ENCODE assay signal across 28 cellular contexts in the genomic region with DNA sequence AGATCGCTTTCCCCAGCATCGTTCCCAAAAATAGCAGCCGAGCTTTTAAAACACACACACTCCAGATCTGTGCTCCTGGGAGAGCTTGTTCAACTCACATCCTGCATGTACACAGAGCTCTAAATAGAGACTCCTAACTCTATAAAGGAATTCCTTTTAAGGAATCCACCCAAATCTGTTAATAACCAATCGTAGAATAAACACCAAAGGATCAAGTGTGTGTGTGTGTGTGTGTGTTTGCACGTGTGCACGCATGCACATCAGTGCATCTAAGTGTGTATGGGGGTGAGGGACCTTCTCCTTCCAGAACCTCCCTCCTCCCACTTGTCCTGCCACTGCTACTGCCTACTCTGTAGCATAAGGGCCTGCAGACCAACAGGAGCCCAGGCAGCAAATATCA. TPM values are rescaled to one million over a fixed set of nuclear protein-coding genes. Genes with fewer than 3 reads are reported as not detected.
DNase-seq lines count a peak whose midpoint lies in the region; ATAC-seq and TF ChIP-seq lines count a peak whose summit lies in the region.
"Had no signal": no experiment of that assay in that cellular context is flagged by ENCODE, and none has a peak within 500 bp of the region (broad histone marks: within the 10 kb centered on the region; RNA-seq: fewer than 3 reads in every experiment).

No MANE protein-coding gene starts in this region.

- no peak overlapping the region for H2AFZ ChIP-seq in DND-41 (ENCODE audit: low read depth, low read length)

- H3K9ac ChIP-seq in DND-41 (ENCODE audit: low read depth, low read length) (no peak overlapping the region), stomach smooth muscle (ENCODE audit: low read length in 2 of 2) (no peak overlapping the region)
- H3K9ac ChIP-seq: BLaER1, KMS-11 had no signal

- H3K36me3 ChIP-seq in DND-41 (ENCODE audit: insufficient read depth, low read length) = no peaks in the 10 kb centered on the region
- no peaks in the 10 kb centered on the region for H3K36me3 ChIP-seq in left lung
- no peaks in the 10 kb centered on the region for H3K36me3 ChIP-seq in stomach smooth muscle (ENCODE audit: control insufficient read depth in 2 of 2, insufficient read depth in 2 of 2, low read length in 2 of 2)
- H3K36me3 ChIP-seq: BLaER1, SJCRH30 had no signal

- H3K4me3 ChIP-seq in DND-41 (ENCODE audit: low read depth in 1 of 2, low read length in 2 of 2) (no peak overlapping the region), coronary artery (no peak overlapping the region), left lung (no peak overlapping the region), stomach smooth muscle (ENCODE audit: low read length in 2 of 2) (no peak overlapping the region)
- H3K4me3 ChIP-seq: BLaER1, SJCRH30, testis had no signal

- intact Hi-C loops in left lung (cut with DNase I) = no loop called here

- DNase-seq in DND-41 (no peak), coronary artery (ENCODE audit: low spot score) (no peak), left lung (no peak), putamen (ENCODE audit: low spot score) (no peak)
- DNase-seq: ACHN; activated CD4-positive, alpha-beta T cell treated with anti-CD3 and anti-CD28 coated beads, Interleukin-2, amount 50 U/mL, for 4 hours; activated CD8-positive, alpha-beta memory T cell treated with anti-CD3 and anti-CD28 coated beads, Interleukin-2, amount 50 U/mL, for 48 hours; amygdala; cortex of kidney; DMS53; foreskin keratinocyte; GDM1; hippocampal formation; left colon; NCI-H1417 treated with DMSO at 0.1 percent for 48 hours; NCI-H2081 treated with DMSO at 0.1 percent for 48 hours; NCI-H226; nephron progenitor cell; SJCRH30; stimulated activated CD4-positive, alpha-beta T cell treated with anti-CD3 and anti-CD28 coated beads, Interleukin-4, amount 100 ng/mL, for 24 hours; testis had no signal

- H3K79me2 ChIP-seq in DND-41 (ENCODE audit: insufficient read depth, low read length) = no peaks in the 10 kb centered on the region

- H3K9me3 ChIP-seq in DND-41 (ENCODE audit: insufficient read depth, low read length, severe bottlenecking) (peaks cover 12% of the 10 kb centered on the region), left lung (no peaks in the 10 kb centered on the region), stomach smooth muscle (ENCODE audit: control insufficient read depth in 2 of 2, low read length in 2 of 2) (no peaks in the 10 kb centered on the region)
- H3K9me3 ChIP-seq: SJCRH30, testis had no signal

- H3K4me1 ChIP-seq in DND-41 (ENCODE audit: insufficient read depth, low read length) = peaks cover 58% of the 10 kb centered on the region
- H3K4me1 ChIP-seq in left lung = peaks cover 0 to 12% of the 10 kb centered on the region in 2 donors
- H3K4me1 ChIP-seq in stomach smooth muscle (ENCODE audit: control insufficient read depth, insufficient read depth, low read length) = peaks cover 16% of the 10 kb centered on the region
- H3K4me1 ChIP-seq: foreskin keratinocyte, SJCRH30, testis had no signal

- H4K20me1 ChIP-seq in DND-41 (ENCODE audit: insufficient read depth, low read length) = no peaks in the 10 kb centered on the region
- H4K20me1 ChIP-seq: BLaER1 had no signal

- peak overlapping the region; percentile 55 for H3K27ac ChIP-seq in DND-41 (ENCODE audit: low read length)
- H3K27ac ChIP-seq in coronary artery = peak overlapping the region; percentile 35 to 45
- peak overlapping the region in 1 of 2 donors; percentile 28 for H3K27ac ChIP-seq in left lung
- H3K27ac ChIP-seq in stomach smooth muscle (ENCODE audit: low read length) = peak overlapping the region; percentile 60
- H3K27ac ChIP-seq: BLaER1, foreskin keratinocyte, KMS-11, SJCRH30, testis had no signal

- H3K4me2 ChIP-seq in DND-41 (ENCODE audit: insufficient read depth, low read length) = no peak overlapping the region
- H3K4me2 ChIP-seq: BLaER1, KMS-11 had no signal

- TF ChIP-seq CTCF in DND-41 (IDR thresholded peaks at IDR 0.05; ENCODE audit: borderline replicate concordance, extremely low read depth, low read length, poor library complexity, severe bottlenecking) (no peak), coronary artery (IDR thresholded peaks at IDR 0.05) (no peak), left lung (IDR thresholded peaks at IDR 0.05) (no peak)

- no peaks in the 10 kb centered on the region for H3K27me3 ChIP-seq in DND-41 (ENCODE audit: insufficient read depth, low read length, poor library complexity)
- H3K27me3 ChIP-seq in left lung = no peaks in the 10 kb centered on the region
- no peaks in the 10 kb centered on the region for H3K27me3 ChIP-seq in stomach smooth muscle (ENCODE audit: control insufficient read depth in 1 of 2, insufficient read depth in 2 of 2, low read length in 2 of 2)
- H3K27me3 ChIP-seq: BLaER1, foreskin keratinocyte, SJCRH30, testis had no signal

- ATAC-seq in DND-41 (ENCODE audit: insufficient read depth, low read depth) = no peak
- peak; percentile 15 for ATAC-seq in left lung
- ATAC-seq in GM19035 (IDR thresholded peaks at IDR 0.05; ENCODE audit: unreplicated experiment) = no peak
- ATAC-seq in SK-N-SH treated with all-trans-retinoic acid at 6 μM for 48 hours = no peak
- ATAC-seq: activated T-helper 17 cell treated with anti-CD3 and anti-CD28 coated beads, Interleukin-2, amount 50 U/mL, for 72 hours; foreskin keratinocyte; stimulated activated memory B cell treated with anti-CD40 and anti-IgM and Interleukin-4, amounts not matched to agents 10 μg/mL and 1 μg/mL and 100 μg/mL, for 72 hours had no signal

TF ChIP-seq in SK-N-SH treated with all-trans-retinoic acid at 6 μM for 48 hours, 23 proteins besides CTCF, POLR2A, EP300 and RAD21 (continues in another document):
- TF ChIP-seq PPARA (CRISPR knock-in tag; IDR thresholded peaks at IDR 0.05; ENCODE audit: borderline replicate concordance) = no peak
- no peak for TF ChIP-seq TSHZ2 (CRISPR knock-in tag; IDR thresholded peaks at IDR 0.05)
- no peak for TF ChIP-seq POU6F1 (CRISPR knock-in tag; IDR thresholded peaks at IDR 0.05; ENCODE audit: borderline replicate concordance, low read depth)
- no peak for TF ChIP-seq CSDC2 (CRISPR knock-in tag; IDR thresholded peaks at IDR 0.05)
- no peak for TF ChIP-seq PATZ1 (CRISPR knock-in tag; IDR thresholded peaks at IDR 0.05; ENCODE audit: borderline replicate concordance)

RNA-seq across cellular contexts. Expression of gene PSMG1, which starts 58.4 kb away (rescaled TPM):
- total RNA-seq in left lung = 10 to 100 TPM; 32.4 to 41.3 TPM
